ENCODE assay signal across 8 cellular contexts in the genomic region with DNA sequence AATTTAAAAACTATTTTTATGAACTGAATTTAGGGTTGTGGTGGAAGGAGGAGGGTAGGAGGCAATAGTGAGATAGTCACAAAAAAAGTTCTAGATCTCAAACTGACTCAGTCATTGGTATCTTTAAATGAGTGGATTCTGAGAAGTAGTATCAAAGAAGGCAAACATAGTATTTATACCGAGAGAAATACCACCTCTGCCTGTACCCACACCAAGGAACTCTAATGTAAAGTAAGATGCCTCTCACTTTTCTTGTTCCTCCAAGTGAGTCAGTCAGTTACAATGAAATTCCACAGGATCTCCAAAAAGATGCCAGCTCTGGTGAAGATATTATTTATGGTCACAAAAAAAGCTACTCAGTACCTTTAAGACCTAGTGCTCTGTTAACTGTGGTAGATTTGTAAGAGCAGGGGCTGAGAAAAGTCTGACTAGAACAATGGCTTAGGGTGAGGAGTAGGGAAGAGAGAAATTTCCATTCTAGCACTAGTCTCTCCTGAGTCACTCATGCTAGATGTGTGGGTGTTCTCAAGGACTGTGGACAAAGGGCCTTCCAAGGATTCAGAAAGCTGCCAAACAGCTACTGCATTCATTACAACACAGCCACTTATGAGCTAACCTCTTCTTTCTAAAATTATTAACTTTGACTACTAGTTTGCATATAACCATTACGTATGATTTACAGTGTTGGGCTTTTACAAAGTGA. TPM values are rescaled to one million over a fixed set of nuclear protein-coding genes. Genes with fewer than 3 reads are reported as not detected.
A peak's percentile ranks its signal among the peaks of the same experiment; 100 is the strongest.
DNase-seq lines count a peak whose midpoint lies in the region; ATAC-seq and TF ChIP-seq lines count a peak whose summit lies in the region.

No MANE protein-coding gene starts in this region.

- CTCF ChIA-PET in HEK293 (lab: Yijun Ruan, JAX), result interaction anchor here (1.0 kb wide), 1 partner anchor 452 kb away, joined by 3 read pairs; no protein-coding TSS in a partner anchor

- H3K4me3 ChIP-seq in HEK293 (ENCODE audit: low read depth, low read length) (no peak overlapping the region), ascending aorta (no peak overlapping the region), kidney epithelial cell (ENCODE audit: low read depth, low read length) (no peak overlapping the region), upper lobe of left lung (no peak overlapping the region)
- H3K4me3 ChIP-seq in effector memory CD4-positive, alpha-beta T cell (ENCODE audit: insufficient read depth, low read depth, low read length, poor library complexity, severe bottlenecking), result no peak overlapping the region

- peak; percentile 93 to 95 for ATAC-seq in upper lobe of left lung (ENCODE audit: low FRiP score in 2 of 2)

- DNase-seq in A172 (ENCODE audit: low spot score) (peak; percentile 74), ascending aorta (ENCODE audit: low spot score in 2 of 2) (peak in 1 of 2 donors; percentile 73), kidney epithelial cell (ENCODE audit: low read depth) (peak; percentile 90), upper lobe of left lung (peak in 1 of 2 donors; percentile 63), NOMO-1 treated with DMSO at 0.1 percent for 48 hours (lab: John Stamatoyannopoulos, UW; ENCODE audit: unreplicated experiment) (no peak), mesenteric fat pad (ENCODE audit: low spot score) (no peak)
- no peak for DNase-seq in effector memory CD4-positive, alpha-beta T cell

- H3K27ac ChIP-seq in HEK293 (ENCODE audit: extremely low read depth, low read depth, low read length) (no peak overlapping the region), ascending aorta (peak overlapping the region; percentile 68 to 83), upper lobe of left lung (peak overlapping the region in 3 of 4 donors; percentile 45 to 71 (median 59))
- no peak overlapping the region for H3K27ac ChIP-seq in effector memory CD4-positive, alpha-beta T cell (ENCODE audit: insufficient read depth, low read length, poor library complexity, severe bottlenecking)

- TF ChIP-seq EP300 in upper lobe of left lung (IDR thresholded peaks at IDR 0.05), result peak in 1 of 4 donors; percentile 63

- H3K9me3 ChIP-seq in HEK293 (ENCODE audit: control insufficient read depth, insufficient read depth, low read depth, low read length) (no peaks in the 10 kb centered on the region), ascending aorta (peaks cover 9 to 11% of the 10 kb centered on the region in 2 donors), upper lobe of left lung (peaks cover 0 to 8% (median 2%) of the 10 kb centered on the region in 4 donors)
- H3K9me3 ChIP-seq in effector memory CD4-positive, alpha-beta T cell (ENCODE audit: control insufficient read depth, low read length), result no peaks in the 10 kb centered on the region

- H3K4me1 ChIP-seq in HEK293 (ENCODE audit: control insufficient read depth, insufficient read depth, low read length) (peaks cover 5% of the 10 kb centered on the region; the same call in 1 of the 2 replicates), ascending aorta (peaks cover 0 to 33% of the 10 kb centered on the region in 2 donors), upper lobe of left lung (peaks cover 20 to 43% (median 28%) of the 10 kb centered on the region in 4 donors)
- peaks cover 6% of the 10 kb centered on the region for H3K4me1 ChIP-seq in effector memory CD4-positive, alpha-beta T cell (ENCODE audit: control insufficient read depth, insufficient read depth, low read length, poor library complexity, severe bottlenecking)

- H3K36me3 ChIP-seq in HEK293 (ENCODE audit: control insufficient read depth in 2 of 2, insufficient read depth in 1 of 2, low read length in 2 of 2) (peaks cover 5 to 34% of the 10 kb centered on the region in 2 experiments), ascending aorta (peaks cover under 1 to 27% of the 10 kb centered on the region in 2 donors), kidney epithelial cell (ENCODE audit: control insufficient read depth, insufficient read depth, low read length) (no peaks in the 10 kb centered on the region), upper lobe of left lung (peaks cover 3 to 23% (median 4%) of the 10 kb centered on the region in 4 donors)
- peaks cover 12% of the 10 kb centered on the region for H3K36me3 ChIP-seq in effector memory CD4-positive, alpha-beta T cell (ENCODE audit: control insufficient read depth, insufficient read depth, low read length)

- no peaks in the 10 kb centered on the region for H3K27me3 ChIP-seq in ascending aorta
- no peaks in the 10 kb centered on the region for H3K27me3 ChIP-seq in kidney epithelial cell (ENCODE audit: control insufficient read depth, insufficient read depth, low read length)
- no peaks in the 10 kb centered on the region for H3K27me3 ChIP-seq in upper lobe of left lung
- no peaks in the 10 kb centered on the region for H3K27me3 ChIP-seq in effector memory CD4-positive, alpha-beta T cell (replicated peaks; ENCODE audit: control insufficient read depth, insufficient read depth, low read length, poor library complexity, severe bottlenecking)

- intact Hi-C loops in ascending aorta (cut with DNase I), result no loop called here

- POLR2A ChIA-PET in HEK293 (lab: Yijun Ruan, JAX), result interaction anchor here (1.1 kb wide), 2 partner anchors 29 to 36 kb away, joined by 3 to 5 read pairs; a partner anchor contains a TSS

- 60 to 65% methylated on average over 2 of the region's 2 CpGs for WGBS in upper lobe of left lung, 2 donors

- TF ChIP-seq POLR2A in upper lobe of left lung (IDR thresholded peaks at IDR 0.05), result no peak

- TF ChIP-seq CTCF in HEK293 (tag by site-specific recombination; IDR thresholded peaks at IDR 0.05) (no peak), ascending aorta (IDR thresholded peaks at IDR 0.05) (no peak), kidney epithelial cell (IDR thresholded peaks at IDR 0.05; ENCODE audit: insufficient read depth, low read length, poor library complexity, severe bottlenecking) (no peak), upper lobe of left lung (IDR thresholded peaks at IDR 0.05) (no peak)

TF ChIP-seq in HEK293, 187 proteins besides CTCF, POLR2A, EP300 and RAD21 (continues in another document):
- TF ChIP-seq, protein P1, sequence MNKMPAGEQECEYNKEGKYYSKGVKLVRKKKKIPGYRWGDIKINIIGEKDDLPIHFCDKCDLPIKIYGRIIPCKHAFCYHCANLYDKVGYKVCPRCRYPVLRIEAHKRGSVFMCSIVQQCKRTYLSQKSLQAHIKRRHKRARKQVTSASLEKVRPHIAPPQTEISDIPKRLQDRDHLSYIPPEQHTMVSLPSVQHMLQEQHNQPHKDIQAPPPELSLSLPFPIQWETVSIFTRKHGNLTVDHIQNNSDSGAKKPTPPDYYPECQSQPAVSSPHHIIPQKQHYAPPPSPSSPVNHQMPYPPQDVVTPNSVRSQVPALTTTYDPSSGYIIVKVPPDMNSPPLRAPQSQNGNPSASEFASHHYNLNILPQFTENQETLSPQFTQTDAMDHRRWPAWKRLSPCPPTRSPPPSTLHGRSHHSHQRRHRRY (tag by site-specific recombination; IDR thresholded peaks at IDR 0.05), result no peak
- TF ChIP-seq ZNF600 (tag by site-specific recombination; IDR thresholded peaks at IDR 0.05) (no peak), ZFHX2 (tag by site-specific recombination; conservative IDR thresholded peaks at IDR 0.05) (peak; percentile 39), ZBTB8A (tag by site-specific recombination; IDR thresholded peaks at IDR 0.05) (no peak), MEIS1 (CRISPR knock-in tag; IDR thresholded peaks at IDR 0.05; ENCODE audit: borderline replicate concordance) (no peak), ZNF174 (tag by site-specific recombination; IDR thresholded peaks at IDR 0.05) (no peak)
- TF ChIP-seq, protein P2, sequence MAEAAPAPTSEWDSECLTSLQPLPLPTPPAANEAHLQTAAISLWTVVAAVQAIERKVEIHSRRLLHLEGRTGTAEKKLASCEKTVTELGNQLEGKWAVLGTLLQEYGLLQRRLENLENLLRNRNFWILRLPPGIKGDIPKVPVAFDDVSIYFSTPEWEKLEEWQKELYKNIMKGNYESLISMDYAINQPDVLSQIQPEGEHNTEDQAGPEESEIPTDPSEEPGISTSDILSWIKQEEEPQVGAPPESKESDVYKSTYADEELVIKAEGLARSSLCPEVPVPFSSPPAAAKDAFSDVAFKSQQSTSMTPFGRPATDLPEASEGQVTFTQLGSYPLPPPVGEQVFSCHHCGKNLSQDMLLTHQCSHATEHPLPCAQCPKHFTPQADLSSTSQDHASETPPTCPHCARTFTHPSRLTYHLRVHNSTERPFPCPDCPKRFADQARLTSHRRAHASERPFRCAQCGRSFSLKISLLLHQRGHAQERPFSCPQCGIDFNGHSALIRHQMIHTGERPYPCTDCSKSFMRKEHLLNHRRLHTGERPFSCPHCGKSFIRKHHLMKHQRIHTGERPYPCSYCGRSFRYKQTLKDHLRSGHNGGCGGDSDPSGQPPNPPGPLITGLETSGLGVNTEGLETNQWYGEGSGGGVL (tag by site-specific recombination; IDR thresholded peaks at IDR 0.05), result no peak
- TF ChIP-seq, protein P3, sequence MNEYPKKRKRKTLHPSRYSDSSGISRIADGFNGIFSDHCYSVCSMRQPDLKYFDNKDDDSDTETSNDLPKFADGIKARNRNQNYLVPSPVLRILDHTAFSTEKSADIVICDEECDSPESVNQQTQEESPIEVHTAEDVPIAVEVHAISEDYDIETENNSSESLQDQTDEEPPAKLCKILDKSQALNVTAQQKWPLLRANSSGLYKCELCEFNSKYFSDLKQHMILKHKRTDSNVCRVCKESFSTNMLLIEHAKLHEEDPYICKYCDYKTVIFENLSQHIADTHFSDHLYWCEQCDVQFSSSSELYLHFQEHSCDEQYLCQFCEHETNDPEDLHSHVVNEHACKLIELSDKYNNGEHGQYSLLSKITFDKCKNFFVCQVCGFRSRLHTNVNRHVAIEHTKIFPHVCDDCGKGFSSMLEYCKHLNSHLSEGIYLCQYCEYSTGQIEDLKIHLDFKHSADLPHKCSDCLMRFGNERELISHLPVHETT (tag by site-specific recombination; IDR thresholded peaks at IDR 0.05), result no peak

RNA-seq across cellular contexts. Expression of a gene that starts 36.3 kb away (rescaled TPM):
- total RNA-seq in A172 (2014; rRNA removed; shearing (Covaris generic)), result 746 and 807 TPM in 2 replicates
- total RNA-seq in ascending aorta (172 TPM), kidney epithelial cell (246 and 284 TPM in 2 replicates), upper lobe of left lung (100 to 1,000 TPM in 4 of 6 donors, 10 to 100 TPM in 2; 67.1 to 223 (median 176) TPM), mesenteric fat pad (183 TPM)

RNA-seq across cellular contexts. Expression of a gene that starts 38.9 kb away (rescaled TPM):
- 65.5 and 71.3 TPM in 2 replicates for total RNA-seq in A172 (2014; rRNA removed; shearing (Covaris generic))
- total RNA-seq in ascending aorta (16.4 TPM), kidney epithelial cell (47.9 and 61.3 TPM in 2 replicates), upper lobe of left lung (10 to 100 TPM; 59.7 to 71.0 (median 66.3) TPM), mesenteric fat pad (51.7 TPM)

Comparison
In these comparisons a context has a peak if more than half of its experiments do, and no peak if none do; other contexts are left out.
1. DNase-seq: peak in A172 (single experiment) and kidney epithelial cell (single experiment); none in effector memory CD4-positive, alpha-beta T cell (0 of 3), NOMO-1 treated with DMSO at 0.1 percent for 48 hours (single experiment) and mesenteric fat pad (single experiment).
2. H3K27ac ChIP-seq: peak in ascending aorta (2 of 2) and upper lobe of left lung (3 of 4); none in HEK293 (single experiment) and effector memory CD4-positive, alpha-beta T cell (single experiment).